ENCODE assay signal across 8 cellular contexts in the genomic region with DNA sequence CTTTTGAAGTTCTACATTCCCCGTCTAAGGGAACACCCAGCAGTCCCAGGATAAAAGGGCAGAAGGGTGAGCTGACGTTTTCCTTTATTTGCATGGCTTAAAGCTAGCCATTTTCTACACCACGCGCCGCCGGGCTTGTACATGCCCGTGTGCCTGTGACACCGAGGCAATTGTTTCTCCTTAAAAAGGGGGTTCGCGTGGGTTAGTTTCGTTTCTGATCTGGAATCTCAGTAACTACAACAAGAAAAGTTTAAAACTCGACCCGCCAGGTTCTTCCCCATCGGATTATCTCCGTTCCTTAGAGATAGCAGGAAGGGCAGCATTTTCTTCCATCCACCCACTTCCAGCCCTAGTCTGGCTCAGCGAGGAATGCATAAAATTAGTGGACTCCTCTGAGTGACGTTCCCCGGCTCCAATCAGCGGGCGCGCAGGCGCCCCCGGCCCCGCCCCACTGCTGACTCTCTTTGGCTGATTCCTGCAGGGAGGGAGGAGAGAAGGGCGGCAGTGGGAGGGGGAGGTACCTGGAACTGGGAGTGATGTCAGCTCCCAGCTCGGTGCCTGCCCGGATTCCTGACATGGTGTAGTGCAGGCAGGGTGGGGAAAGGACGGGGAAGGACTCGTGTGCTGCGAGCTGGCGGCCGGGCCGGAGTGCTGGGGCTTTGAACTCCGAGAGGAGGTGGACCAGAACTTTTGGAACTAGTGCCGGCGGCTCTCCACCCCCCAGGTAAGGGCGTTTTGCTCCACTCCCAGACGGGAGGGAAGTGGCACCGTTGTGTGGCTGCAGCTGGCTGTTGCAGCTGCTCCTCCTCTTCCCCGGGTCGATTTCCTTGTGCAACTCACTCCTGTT. TPM values are rescaled to one million over a fixed set of nuclear protein-coding genes. Genes with fewer than 3 reads are reported as not detected.
DNase-seq lines count a peak whose midpoint lies in the region; ATAC-seq and TF ChIP-seq lines count a peak whose summit lies in the region.

A gene (plus strand): TSS at position 565 of the 847 bp plus-strand sequence. CDS start 109,191 bp downstream, outside the sequence.

- H3K4me1 ChIP-seq in BLaER1 treated with 17β-estradiol and CSF1 and Interleukin-3, amounts not matched to agents 10 nM and 100 nM = peaks cover 19 to 64% (median 51%) of the 10 kb centered on the region in 10 experiments

- DNase-seq in NCI-H69 (lab: John Stamatoyannopoulos, UW) (peak; percentile 95), coronary artery (ENCODE audit: low spot score) (peak; percentile 100), left colon (peak; percentile 98)
- peak; percentile 97 for DNase-seq in activated CD4-positive, alpha-beta T cell treated with anti-CD3 and anti-CD28 coated beads, Interleukin-2, amount 10 ng/mL, durations not matched to agents 7 days and 5 days
- DNase-seq in stimulated activated CD4-positive, alpha-beta T cell treated with anti-CD3 and anti-CD28 coated beads, Interleukin-1b, Interleukin-23, amount 100 ng/mL, for 48 hours = peak; percentile 97

- peaks cover 33% of the 10 kb centered on the region for H3K27me3 Mint-ChIP-seq in activated CD4-positive, alpha-beta T cell treated with anti-CD3 and anti-CD28 coated beads, Interleukin-2, amount 10 ng/mL, durations not matched to agents 7 days and 5 days

- CTCF ChIA-PET in activated CD4-positive, alpha-beta T cell treated with anti-CD3 and anti-CD28 coated beads, Interleukin-2, amount 10 ng/mL, durations not matched to agents 7 days and 5 days (lab: Charles Lee) = interaction anchor here (0.5 to 2.2 kb wide), 4 partner anchors 10 to 1356 kb away, joined by 3 to 6 read pairs (median 4); no protein-coding TSS in a partner anchor

- peak; percentile 98 for ATAC-seq in GM19324 (IDR thresholded peaks at IDR 0.05; ENCODE audit: low FRiP score, unreplicated experiment)
- peak; percentile 78 for ATAC-seq in HG03469 (IDR thresholded peaks at IDR 0.05; ENCODE audit: unreplicated experiment)
- ATAC-seq in left colon = peak; percentile 98

- 0 out of 22 replicates have a peak, but pooled peaks cover 0 to 2% (median 0%) of the 10 kb centered on the region in 11 experiments for H3K36me3 ChIP-seq in BLaER1 treated with 17β-estradiol and CSF1 and Interleukin-3, amounts not matched to agents 10 nM and 100 nM

- peak within 1 kb of the TSS; percentile 26 to 89 (median 79); a peak in 21 of 22 replicates for H3K27ac ChIP-seq in BLaER1 treated with 17β-estradiol and CSF1 and Interleukin-3, amounts not matched to agents 10 nM and 100 nM
- peak within 1 kb of the TSS; percentile 90 to 96 for H3K27ac ChIP-seq in coronary artery

- peak within 1 kb of the TSS; percentile 75 to 90 (median 82) for H3K4me3 ChIP-seq in BLaER1 treated with 17β-estradiol and CSF1 and Interleukin-3, amounts not matched to agents 10 nM and 100 nM
- H3K4me3 ChIP-seq in coronary artery = peak within 1 kb of the TSS; percentile 92

- H3K4me1 Mint-ChIP-seq in activated CD4-positive, alpha-beta T cell treated with anti-CD3 and anti-CD28 coated beads, Interleukin-2, amount 10 ng/mL, durations not matched to agents 7 days and 5 days = peaks cover 29% of the 10 kb centered on the region

- H3K27me3 ChIP-seq in BLaER1 treated with 17β-estradiol and CSF1 and Interleukin-3, amounts not matched to agents 10 nM and 100 nM = no peaks in the 10 kb centered on the region

- intact Hi-C loops in left colon (cut with DNase I, micrococcal nuclease) = no loop called here

- H3K36me3 Mint-ChIP-seq in activated CD4-positive, alpha-beta T cell treated with anti-CD3 and anti-CD28 coated beads, Interleukin-2, amount 10 ng/mL, durations not matched to agents 7 days and 5 days (ENCODE audit: low read depth) = no peaks in the 10 kb centered on the region

- H3K9ac ChIP-seq in BLaER1 treated with 17β-estradiol and CSF1 and Interleukin-3, amounts not matched to agents 10 nM and 100 nM = peak within 1 kb of the TSS; percentile 66 to 88 (median 79)

- H3K4me3 Mint-ChIP-seq in activated CD4-positive, alpha-beta T cell treated with anti-CD3 and anti-CD28 coated beads, Interleukin-2, amount 10 ng/mL, durations not matched to agents 7 days and 5 days = peak within 1 kb of the TSS; percentile 95

- H3K27ac Mint-ChIP-seq in activated CD4-positive, alpha-beta T cell treated with anti-CD3 and anti-CD28 coated beads, Interleukin-2, amount 10 ng/mL, durations not matched to agents 7 days and 5 days = peak within 1 kb of the TSS; percentile 94

- POLR2A ChIA-PET in activated CD4-positive, alpha-beta T cell treated with anti-CD3 and anti-CD28 coated beads, Interleukin-2, amount 10 ng/mL, durations not matched to agents 7 days and 5 days (lab: Charles Lee) = no interaction called here

- H4K20me1 ChIP-seq in BLaER1 treated with 17β-estradiol and CSF1 and Interleukin-3, amounts not matched to agents 10 nM and 100 nM = no peaks in the 10 kb centered on the region

- H3K9me3 Mint-ChIP-seq in activated CD4-positive, alpha-beta T cell treated with anti-CD3 and anti-CD28 coated beads, Interleukin-2, amount 10 ng/mL, durations not matched to agents 7 days and 5 days = no peaks in the 10 kb centered on the region

- H3K9me3 ChIP-seq in BLaER1 treated with 17β-estradiol and CSF1 and Interleukin-3, amounts not matched to agents 10 nM and 100 nM (replicated peaks in 1 of 11) = no peaks in the 10 kb centered on the region

- peak within 1 kb of the TSS; percentile 75 to 94 (median 84) for H3K4me2 ChIP-seq in BLaER1 treated with 17β-estradiol and CSF1 and Interleukin-3, amounts not matched to agents 10 nM and 100 nM

- TF ChIP-seq CTCF in coronary artery (IDR thresholded peaks at IDR 0.05) = no peak

RNA-seq across cellular contexts. Expression of the gene that starts here (rescaled TPM):
- 1 to 10 TPM; 7.7 to 8.6 TPM for total RNA-seq in activated CD4-positive, alpha-beta T cell treated with anti-CD3 and anti-CD28 coated beads, Interleukin-2, amount 10 ng/mL, durations not matched to agents 7 days and 5 days
- 10 to 100 TPM; 40.9 to 43.1 TPM for total RNA-seq in left colon

Comparison
In these comparisons a context has a peak if more than half of its experiments do, and no peak if none do; other contexts are left out.
1. Peak in every context shown above with its lines: DNase-seq, ATAC-seq, H3K4me3 ChIP-seq and H3K27ac ChIP-seq.
2. RNA of the gene that starts here (total RNA-seq): 40.9 to 43.1 TPM in left colon; 7.7 to 8.6 TPM in activated CD4-positive, alpha-beta T cell treated with anti-CD3 and anti-CD28 coated beads, Interleukin-2, amount 10 ng/mL, durations not matched to agents 7 days and 5 days; every median in the first group is over 4 times any median in the second.